In genomic region chr17:21505819-21506815, GRCh38 we compare ENCODE assay signal across 24 cellular contexts.
A peak's percentile ranks its signal among the peaks of the same experiment; 100 is the strongest.
DNase-seq lines count a peak whose midpoint lies in the region; ATAC-seq, FAIRE-seq and TF ChIP-seq lines count a peak whose summit lies in the region.
"Had no signal": no experiment of that assay in that cellular context is flagged by ENCODE, and none has a peak within 500 bp of the region (broad histone marks: within the 10 kb centered on the region; RNA-seq: fewer than 3 reads in every experiment).

No MANE protein-coding gene starts in this region.

- no peaks in the 10 kb centered on the region for H3K79me1 ChIP-seq in neuronal stem cell (ENCODE audit: low read depth, low read length)

- H3K23ac ChIP-seq in neuronal stem cell (ENCODE audit: low read depth, low read length, poor library complexity): no peak overlapping the region

- no peaks in the 10 kb centered on the region for H3K9me3 Mint-ChIP-seq in stimulated activated naive CD8-positive, alpha-beta T cell treated with anti-CD3 and anti-CD28 coated beads, Interleukin-15, amount 100 ng/mL, for 72 hours
- H3K9me3 Mint-ChIP-seq in natural killer cell: no peaks in the 10 kb centered on the region
- H3K9me3 Mint-ChIP-seq: CD4-positive, alpha-beta T cell; CD8-positive, alpha-beta memory T cell; HFFc6 had no signal

- H3K4ac ChIP-seq in neuronal stem cell (ENCODE audit: low read length): no peak overlapping the region

- FAIRE-seq in urothelium cell line (lab: Jason Lieb, UNC): peak; percentile 87
- FAIRE-seq: A204.1, D721Med, GM12878, GM19239 had no signal

- intact Hi-C loops in natural killer cell (cut with micrococcal nuclease): no loop called here

- no peak overlapping the region for H3K4me2 ChIP-seq in neuronal stem cell (ENCODE audit: insufficient read depth, low read length, poor library complexity, severe bottlenecking)

- H2BK12ac ChIP-seq in neuronal stem cell (ENCODE audit: low read length): no peak overlapping the region

- peaks cover 27% of the 10 kb centered on the region for H3K27me3 Mint-ChIP-seq in stimulated activated naive CD8-positive, alpha-beta T cell treated with anti-CD3 and anti-CD28 coated beads, Interleukin-15, amount 100 ng/mL, for 72 hours
- peaks cover 24 to 44% of the 10 kb centered on the region in 2 donors for H3K27me3 Mint-ChIP-seq in natural killer cell (ENCODE audit: low read depth in 2 of 2)

- H3K4me1 Mint-ChIP-seq in stimulated activated naive CD8-positive, alpha-beta T cell treated with anti-CD3 and anti-CD28 coated beads, Interleukin-15, amount 100 ng/mL, for 72 hours: peaks cover 3% of the 10 kb centered on the region
- H3K4me1 Mint-ChIP-seq in natural killer cell: peaks cover 3 to 5% of the 10 kb centered on the region in 2 donors

- no peak overlapping the region for H3K4me3 Mint-ChIP-seq in stimulated activated naive CD8-positive, alpha-beta T cell treated with anti-CD3 and anti-CD28 coated beads, Interleukin-15, amount 100 ng/mL, for 72 hours
- no peak overlapping the region for H3K4me3 Mint-ChIP-seq in natural killer cell
- H3K4me3 Mint-ChIP-seq: B cell; CD14-positive monocyte; CD4-positive, alpha-beta T cell; CD8-positive, alpha-beta memory T cell; HFFc6 had no signal

- peak; percentile 31 for ATAC-seq in stimulated activated naive CD8-positive, alpha-beta T cell treated with anti-CD3 and anti-CD28 coated beads, Interleukin-15, amount 100 ng/mL, for 72 hours
- no peak for ATAC-seq in stimulated activated naive CD8-positive, alpha-beta T cell treated with anti-CD3 and anti-CD28 coated beads, Interleukin-15, Interleukin-2, amounts not matched to agents 100 U/mL and 50 U/mL, for 24 hours
- no peak for ATAC-seq in natural killer cell
- ATAC-seq: GM12878 had no signal

- H4K8ac ChIP-seq in neuronal stem cell (ENCODE audit: low read depth, low read length): no peak overlapping the region

- H3K4me3 ChIP-seq in H7 (ENCODE audit: insufficient read depth, low read depth, low read length) (no peak overlapping the region), neuronal stem cell (ENCODE audit: low read length in 2 of 2) (no peak overlapping the region)
- H3K4me3 ChIP-seq: BLaER1 treated with 17β-estradiol and CSF1 and Interleukin-3, amounts not matched to agents 10 nM and 100 nM; GM12878; GM23248; HAP-1 had no signal

- peaks cover 6% of the 10 kb centered on the region for H3K27me3 ChIP-seq in H7 (ENCODE audit: control insufficient read depth, insufficient read depth, low read length)
- peaks cover 0 to 19% (median 7%) of the 10 kb centered on the region in 3 experiments for H3K27me3 ChIP-seq in neuronal stem cell (ENCODE audit: control insufficient read depth in 3 of 3, insufficient read depth in 3 of 3, low read depth in 1 of 3, low read length in 3 of 3)

- H3K36me3 Mint-ChIP-seq in natural killer cell: no peaks in the 10 kb centered on the region
- H3K36me3 Mint-ChIP-seq: CD14-positive monocyte had no signal

- no peak overlapping the region for H3K27ac ChIP-seq in neuronal stem cell (replicated peaks; ENCODE audit: low read length)
- H3K27ac ChIP-seq: BLaER1 treated with 17β-estradiol and CSF1 and Interleukin-3, amounts not matched to agents 10 nM and 100 nM; GM23248 had no signal

- DNase-seq in stimulated activated naive CD8-positive, alpha-beta T cell treated with anti-CD3 and anti-CD28 coated beads, Interleukin-15, amount 100 ng/mL, for 72 hours: no peak
- no peak for DNase-seq in stimulated activated naive CD8-positive, alpha-beta T cell treated with anti-CD3 and anti-CD28 coated beads, Interleukin-15, Interleukin-2, amounts not matched to agents 100 U/mL and 50 U/mL, for 24 hours
- DNase-seq in H7: peak; percentile 54
- DNase-seq in neuronal stem cell (ENCODE audit: low spot score): no peak
- no peak for DNase-seq in urothelium cell line (ENCODE audit: low spot score)
- no peak for DNase-seq in glomerular visceral epithelial cell (ENCODE audit: extremely low spot score)
- no peak for DNase-seq in natural killer cell
- no peak for DNase-seq in NCI-H1092 treated with DMSO at 0.1 percent for 48 hours (lab: John Stamatoyannopoulos, UW)
- DNase-seq: CD4-positive, alpha-beta T cell; CD8-positive, alpha-beta memory T cell; DMS 273 treated with DMSO at 0.1 percent for 48 hours; DMS79; EL; GDM1; GM23248; HFFc6 had no signal

- no peak overlapping the region for H3K18ac ChIP-seq in neuronal stem cell (ENCODE audit: low read length)

- no peak for TF ChIP-seq CTCF in natural killer cell (IDR thresholded peaks at IDR 0.05)

- no peak overlapping the region for H2AFZ ChIP-seq in neuronal stem cell (ENCODE audit: low read length)
- H2AFZ ChIP-seq: GM23248 had no signal

- no CpG with 5 or more reads among the region's 37 CpGs for WGBS in neuronal stem cell (ENCODE audit: extremely low coverage in 2 of 2, insufficient read length in 2 of 2, insufficient replicate concordance in 1 of 2), 2 donors

- no peak overlapping the region for H3K27ac Mint-ChIP-seq in stimulated activated naive CD8-positive, alpha-beta T cell treated with anti-CD3 and anti-CD28 coated beads, Interleukin-15, amount 100 ng/mL, for 72 hours
- no peak overlapping the region for H3K27ac Mint-ChIP-seq in natural killer cell
- H3K27ac Mint-ChIP-seq: B cell; CD14-positive monocyte; CD4-positive, alpha-beta T cell; CD8-positive, alpha-beta memory T cell; HFFc6 had no signal

- no peak overlapping the region for H4K91ac ChIP-seq in neuronal stem cell (ENCODE audit: low read depth, low read length, poor library complexity)

- H2AK5ac ChIP-seq in neuronal stem cell (ENCODE audit: low read depth, low read length): peak overlapping the region; percentile 75

- no peak overlapping the region for H3K9ac ChIP-seq in neuronal stem cell (ENCODE audit: low read depth, low read length, poor library complexity)
- H3K9ac ChIP-seq: BLaER1 treated with 17β-estradiol and CSF1 and Interleukin-3, amounts not matched to agents 10 nM and 100 nM; GM23248 had no signal

- H2BK15ac ChIP-seq in neuronal stem cell (ENCODE audit: low read length): no peak overlapping the region

- no peak overlapping the region for H2BK5ac ChIP-seq in neuronal stem cell (ENCODE audit: low read length)

- no peaks in the 10 kb centered on the region for H3K9me3 ChIP-seq in neuronal stem cell (replicated peaks in 1 of 2; ENCODE audit: control insufficient read depth in 2 of 2, insufficient read depth in 1 of 2, low read depth in 1 of 2, low read length in 2 of 2)
- H3K9me3 ChIP-seq: BLaER1 treated with 17β-estradiol and CSF1 and Interleukin-3, amounts not matched to agents 10 nM and 100 nM; HAP-1 had no signal

- peak overlapping the region; percentile 82 for H3K14ac ChIP-seq in neuronal stem cell (ENCODE audit: low read length)

- H3K4me1 ChIP-seq in neuronal stem cell (ENCODE audit: control insufficient read depth in 2 of 2, insufficient read depth in 1 of 2, low read depth in 1 of 2, low read length in 2 of 2): peaks cover 0 to 2% of the 10 kb centered on the region in 2 donors
- H3K4me1 ChIP-seq: HAP-1 had no signal

- no peak overlapping the region for H2BK120ac ChIP-seq in neuronal stem cell (ENCODE audit: low read depth, low read length)

- H3K36me3 ChIP-seq in H7 (replicated peaks; ENCODE audit: control insufficient read depth, insufficient read depth, low read length) (no peaks in the 10 kb centered on the region), neuronal stem cell (replicated peaks in 1 of 2; ENCODE audit: control insufficient read depth in 2 of 2, insufficient read depth in 2 of 2, low read length in 2 of 2) (no peaks in the 10 kb centered on the region)
- H3K36me3 ChIP-seq: BLaER1 treated with 17β-estradiol and CSF1 and Interleukin-3, amounts not matched to agents 10 nM and 100 nM; HAP-1 had no signal
